12 cellular contexts compared by ENCODE assay signal in genomic region chr20:47790032-47790965, GRCh38. TPM values are rescaled to one million over a fixed set of nuclear protein-coding genes. Genes with fewer than 3 reads are reported as not detected.
DNase-seq lines count a peak whose midpoint lies in the region; ATAC-seq and TF ChIP-seq lines count a peak whose summit lies in the region.
"Had no signal": no experiment of that assay in that cellular context is flagged by ENCODE, and none has a peak within 500 bp of the region (broad histone marks: within the 10 kb centered on the region; RNA-seq: fewer than 3 reads in every experiment).

No MANE protein-coding gene starts in this region.

- no peak for ATAC-seq in PC-3
- no peak for ATAC-seq in upper lobe of right lung
- ATAC-seq in HG03378 (IDR thresholded peaks at IDR 0.05; ENCODE audit: unreplicated experiment): no peak
- no peak for ATAC-seq in HG03039 (IDR thresholded peaks at IDR 0.05; ENCODE audit: unreplicated experiment)
- ATAC-seq: activated naive CD8-positive, alpha-beta T cell treated with anti-CD3 and anti-CD28 coated beads, Interleukin-2, amount 50 U/mL, for 24 hours had no signal

- H3K9me3 ChIP-seq in PC-3 (ENCODE audit: low read length) (no peaks in the 10 kb centered on the region), upper lobe of right lung (no peaks in the 10 kb centered on the region)

- H3K9ac ChIP-seq in PC-3 (ENCODE audit: low read length): peak overlapping the region; percentile 65

- H3K27ac Mint-ChIP-seq in osteocyte (ENCODE audit: unreplicated experiment): peak overlapping the region; percentile 68
- H3K27ac Mint-ChIP-seq: activated naive CD8-positive, alpha-beta T cell treated with anti-CD3 and anti-CD28 coated beads, Interleukin-2, amount 50 U/mL, for 24 hours had no signal

- CTCF ChIA-PET in PC-3 (lab: Charles Lee): interaction anchor here (1.9 kb wide), 1 partner anchor 505 kb away, joined by 5 read pairs; no protein-coding TSS in a partner anchor

- no peaks in the 10 kb centered on the region for H3K36me3 Mint-ChIP-seq in osteocyte (ENCODE audit: unreplicated experiment)

- H4K20me1 ChIP-seq in PC-3 (ENCODE audit: low read length): no peaks in the 10 kb centered on the region

- TF ChIP-seq CTCF in PC-3 (conservative IDR thresholded peaks at IDR 0.05; ENCODE audit: low read depth, low read length): no peak
- TF ChIP-seq CTCF in osteocyte (IDR thresholded peaks at IDR 0.05): no peak
- no peak for TF ChIP-seq CTCF in upper lobe of right lung (IDR thresholded peaks at IDR 0.05)

- peaks cover 82% of the 10 kb centered on the region for H3K4me1 ChIP-seq in PC-3 (ENCODE audit: insufficient read depth, low read length)
- H3K4me1 ChIP-seq in upper lobe of right lung: peaks cover 6% of the 10 kb centered on the region

- no TSS peak for BruUV-seq in PC-3 (replicated peaks; lab: Mats Ljungman, UMichigan)

- H3F3A ChIP-seq in PC-3 (ENCODE audit: low read length, unreplicated experiment): peaks cover 15% of the 10 kb centered on the region

- H3K27ac ChIP-seq in PC-3 (ENCODE audit: low read length) (peak overlapping the region; percentile 92), upper lobe of right lung (no peak overlapping the region)

- H3K36me3 ChIP-seq in PC-3 (ENCODE audit: low read depth, low read length) (no peaks in the 10 kb centered on the region), upper lobe of right lung (no peaks in the 10 kb centered on the region)

- peaks cover 40% of the 10 kb centered on the region for H3K79me2 ChIP-seq in PC-3 (ENCODE audit: low read length)

- POLR2A ChIA-PET in PC-3 (lab: Charles Lee; ENCODE audit: unreplicated experiment): no interaction called here

- H3K4me1 Mint-ChIP-seq in osteocyte (ENCODE audit: unreplicated experiment): peaks cover 49% of the 10 kb centered on the region

- no peaks in the 10 kb centered on the region for H3K9me2 ChIP-seq in PC-3 (replicated peaks; ENCODE audit: low read length)

- peak overlapping the region; percentile 49 for H3K4me2 ChIP-seq in PC-3 (ENCODE audit: low read length)

- H3K27me3 Mint-ChIP-seq in osteocyte (ENCODE audit: unreplicated experiment): peaks cover 2% of the 10 kb centered on the region

- no peak overlapping the region for H3K4me3 ChIP-seq in PC-3 (ENCODE audit: low read length)
- no peak overlapping the region for H3K4me3 ChIP-seq in upper lobe of right lung

- H3K9me3 Mint-ChIP-seq in osteocyte (ENCODE audit: unreplicated experiment): no peaks in the 10 kb centered on the region
- H3K9me3 Mint-ChIP-seq: activated naive CD8-positive, alpha-beta T cell treated with anti-CD3 and anti-CD28 coated beads, Interleukin-2, amount 50 U/mL, for 24 hours had no signal

- H2AFZ ChIP-seq in PC-3 (ENCODE audit: low read length): no peak overlapping the region

- H3K27me3 ChIP-seq in PC-3 (ENCODE audit: low read length): no peaks in the 10 kb centered on the region
- peaks cover 11% of the 10 kb centered on the region for H3K27me3 ChIP-seq in upper lobe of right lung

- intact Hi-C loops in PC-3 (cut with micrococcal nuclease) (no loop called here), upper lobe of right lung (cut with DNase I) (no loop called here)

- peak; percentile 91 for DNase-seq in EH (ENCODE audit: low read depth)
- DNase-seq in PC-3: peak; percentile 87
- DNase-seq in fibroblast of gingiva (ENCODE audit: low read depth): peak; percentile 68
- no peak for DNase-seq in osteocyte (ENCODE audit: extremely low spot score, unreplicated experiment)
- no peak for DNase-seq in upper lobe of right lung
- no peak for DNase-seq in ureter (ENCODE audit: low spot score)
- DNase-seq: activated naive CD8-positive, alpha-beta T cell treated with anti-CD3 and anti-CD28 coated beads, Interleukin-2, amount 50 U/mL, for 24 hours; effector memory CD4-positive, alpha-beta T cell; GOT3; T1000 had no signal

- no peak overlapping the region for H3K4me3 Mint-ChIP-seq in osteocyte (ENCODE audit: unreplicated experiment)
- H3K4me3 Mint-ChIP-seq: activated naive CD8-positive, alpha-beta T cell treated with anti-CD3 and anti-CD28 coated beads, Interleukin-2, amount 50 U/mL, for 24 hours had no signal

RNA-seq across cellular contexts. Expression of gene SULF2, which starts 5.0 kb away (rescaled TPM):
- 340 and 372 TPM in 2 replicates for total RNA-seq in PC-3 (2014; rRNA removed)
- total RNA-seq in osteocyte: 39.1 and 40.4 TPM in 2 replicates
- total RNA-seq in upper lobe of right lung: 52.8 TPM
- 59.5 TPM for total RNA-seq in ureter

Comparison
In these comparisons a context has a peak if more than half of its experiments do, and no peak if none do; other contexts are left out.
1. DNase-seq: peak in EH (single experiment), PC-3 (single experiment) and fibroblast of gingiva (single experiment); none in osteocyte (single experiment), upper lobe of right lung (single experiment) and ureter (single experiment).